In genomic region chr14:60164717-60165546, GRCh38 we compare ENCODE assay signal across 8 cellular contexts.
DNase-seq lines count a peak whose midpoint lies in the region; ATAC-seq, FAIRE-seq and TF ChIP-seq lines count a peak whose summit lies in the region.

Gene DHRS7, minus strand, starts transcription at chr14:60165398. Its CDS starts 89 bp downstream, at chr14:60165309.

- H3K4me1 Mint-ChIP-seq in nephron, result peaks cover 39% of the 10 kb centered on the region
- peaks cover 42% of the 10 kb centered on the region for H3K4me1 Mint-ChIP-seq in stimulated activated naive CD8-positive, alpha-beta T cell treated with anti-CD3 and anti-CD28 coated beads, Interleukin-15, Interleukin-2, amounts not matched to agents 100 ng/mL and 50 ng/mL, for 24 hours (ENCODE audit: low read depth)

- peak; percentile 90 for ATAC-seq in GM21390 (IDR thresholded peaks at IDR 0.05; ENCODE audit: unreplicated experiment)

- H3K36me3 Mint-ChIP-seq in nephron (ENCODE audit: low read depth), result peaks cover 8% of the 10 kb centered on the region
- peaks cover 24% of the 10 kb centered on the region for H3K36me3 Mint-ChIP-seq in stimulated activated naive CD8-positive, alpha-beta T cell treated with anti-CD3 and anti-CD28 coated beads, Interleukin-15, Interleukin-2, amounts not matched to agents 100 ng/mL and 50 ng/mL, for 24 hours (ENCODE audit: low read depth)

- peaks cover 13% of the 10 kb centered on the region for H3K27me3 ChIP-seq in HUES48 (ENCODE audit: control insufficient read depth, insufficient read depth, low read length)

- peak in 2 of 3 experiments; percentile 38 to 52 for TF ChIP-seq CTCF in nephron (IDR thresholded peaks at IDR 0.05; ENCODE audit: unreplicated experiment in 3 of 3)

- H3K9me3 ChIP-seq in HUES48 (ENCODE audit: control insufficient read depth, insufficient read depth, low read length), result no peaks in the 10 kb centered on the region

- no peak for FAIRE-seq in RCC 7860 (lab: Jason Lieb, UNC)

- H3K4me1 ChIP-seq in HUES48 (ENCODE audit: control insufficient read depth, insufficient read depth, low read length), result peaks cover 18% of the 10 kb centered on the region

- H3K4me3 Mint-ChIP-seq in nephron, result peak within 1 kb of the TSS; percentile 92 to 98 (median 96)
- peak within 1 kb of the TSS; percentile 92 for H3K4me3 Mint-ChIP-seq in stimulated activated naive CD8-positive, alpha-beta T cell treated with anti-CD3 and anti-CD28 coated beads, Interleukin-15, Interleukin-2, amounts not matched to agents 100 ng/mL and 50 ng/mL, for 24 hours

- H3K27me3 Mint-ChIP-seq in nephron (ENCODE audit: low read depth), result no peaks in the 10 kb centered on the region
- H3K27me3 Mint-ChIP-seq in stimulated activated naive CD8-positive, alpha-beta T cell treated with anti-CD3 and anti-CD28 coated beads, Interleukin-15, Interleukin-2, amounts not matched to agents 100 ng/mL and 50 ng/mL, for 24 hours, result no peaks in the 10 kb centered on the region

- peak within 1 kb of the TSS; percentile 98 to 99 (median 98) for H3K27ac Mint-ChIP-seq in nephron
- H3K27ac Mint-ChIP-seq in stimulated activated naive CD8-positive, alpha-beta T cell treated with anti-CD3 and anti-CD28 coated beads, Interleukin-15, Interleukin-2, amounts not matched to agents 100 ng/mL and 50 ng/mL, for 24 hours, result peak within 1 kb of the TSS; percentile 91

- peak within 1 kb of the TSS; percentile 82 for H3K4me3 ChIP-seq in HUES48 (ENCODE audit: low read depth, low read length)

- peak; percentile 72 for DNase-seq in DMS153 (lab: John Stamatoyannopoulos, UW)
- peak; percentile 45 for DNase-seq in RCC 7860 (ENCODE audit: low spot score)
- peak; percentile 38 to 49 for DNase-seq in activated T-helper 1 cell treated with anti-CD3 and anti-CD28 coated beads, Interleukin-2, amount 50 U/mL, for 16 hours (ENCODE audit: low read depth in 1 of 2, low spot score in 1 of 2)
- DNase-seq in fibroblast of peridontal ligament (ENCODE audit: extremely low read depth), result peak; percentile 75

- peak within 1 kb of the TSS; percentile 46 for H3K9ac ChIP-seq in HUES48 (ENCODE audit: low read depth, low read length)

- H3K9me3 Mint-ChIP-seq in nephron, result no peaks in the 10 kb centered on the region
- no peaks in the 10 kb centered on the region for H3K9me3 Mint-ChIP-seq in stimulated activated naive CD8-positive, alpha-beta T cell treated with anti-CD3 and anti-CD28 coated beads, Interleukin-15, Interleukin-2, amounts not matched to agents 100 ng/mL and 50 ng/mL, for 24 hours

- H3K27ac ChIP-seq in HUES48 (ENCODE audit: low read depth, low read length), result no peak within 1 kb of the TSS

- no peaks in the 10 kb centered on the region for H3K36me3 ChIP-seq in HUES48 (ENCODE audit: control insufficient read depth, insufficient read depth, low read length)
